In genomic region chr9:93036887-93037475, GRCh38 we compare ENCODE assay signal across 1 cellular context.
TF ChIP-seq lines count a peak whose summit lies in the region.

No MANE protein-coding gene starts in this region.

TF ChIP-seq in K562, 482 proteins besides CTCF, POLR2A, EP300 and RAD21:
- no peak for TF ChIP-seq ZNF79 (CRISPR knock-in tag; IDR thresholded peaks at IDR 0.05; ENCODE audit: low read depth)
- TF ChIP-seq, protein P1, sequence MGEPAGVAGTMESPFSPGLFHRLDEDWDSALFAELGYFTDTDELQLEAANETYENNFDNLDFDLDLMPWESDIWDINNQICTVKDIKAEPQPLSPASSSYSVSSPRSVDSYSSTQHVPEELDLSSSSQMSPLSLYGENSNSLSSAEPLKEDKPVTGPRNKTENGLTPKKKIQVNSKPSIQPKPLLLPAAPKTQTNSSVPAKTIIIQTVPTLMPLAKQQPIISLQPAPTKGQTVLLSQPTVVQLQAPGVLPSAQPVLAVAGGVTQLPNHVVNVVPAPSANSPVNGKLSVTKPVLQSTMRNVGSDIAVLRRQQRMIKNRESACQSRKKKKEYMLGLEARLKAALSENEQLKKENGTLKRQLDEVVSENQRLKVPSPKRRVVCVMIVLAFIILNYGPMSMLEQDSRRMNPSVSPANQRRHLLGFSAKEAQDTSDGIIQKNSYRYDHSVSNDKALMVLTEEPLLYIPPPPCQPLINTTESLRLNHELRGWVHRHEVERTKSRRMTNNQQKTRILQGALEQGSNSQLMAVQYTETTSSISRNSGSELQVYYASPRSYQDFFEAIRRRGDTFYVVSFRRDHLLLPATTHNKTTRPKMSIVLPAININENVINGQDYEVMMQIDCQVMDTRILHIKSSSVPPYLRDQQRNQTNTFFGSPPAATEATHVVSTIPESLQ (CRISPR knock-in tag; IDR thresholded peaks at IDR 0.05), result no peak
- TF ChIP-seq ZFPM2 (CRISPR knock-in tag; IDR thresholded peaks at IDR 0.05), result no peak
- no peak for TF ChIP-seq TBL1XR1 (IDR thresholded peaks at IDR 0.05; ENCODE audit: low read length in 2 of 2)
- TF ChIP-seq RBFOX2 (IDR thresholded peaks at IDR 0.05; ENCODE audit: low read depth, low read length), result no peak
- TF ChIP-seq CBX5 (IDR thresholded peaks at IDR 0.05; ENCODE audit: borderline replicate concordance, low read depth), result no peak
- no peak for TF ChIP-seq DNMT1 (IDR thresholded peaks at IDR 0.05)
- TF ChIP-seq FOXK2 (conservative IDR thresholded peaks at IDR 0.05 in 1 of 2, IDR thresholded peaks at IDR 0.05 in 1 of 2; ENCODE audit: low read depth in 2 of 2), result no peak
- no peak for TF ChIP-seq UBTF (IDR thresholded peaks at IDR 0.05; ENCODE audit: borderline replicate concordance in 1 of 2, low read depth in 2 of 2, low read length in 2 of 2)
- TF ChIP-seq SFPQ (IDR thresholded peaks at IDR 0.05; ENCODE audit: low read depth, low read length), result no peak
- TF ChIP-seq CREB1 (IDR thresholded peaks at IDR 0.05), result no peak
- TF ChIP-seq CREB1 (CRISPR knock-in tag; IDR thresholded peaks at IDR 0.05), result no peak
